In genomic region chr15:31338879-31339557, GRCh38 we compare ENCODE assay signal across 7 cellular contexts. TPM values are rescaled to one million over a fixed set of nuclear protein-coding genes. Genes with fewer than 3 reads are reported as not detected.
A peak's percentile ranks its signal among the peaks of the same experiment; 100 is the strongest.
DNase-seq lines count a peak whose midpoint lies in the region; ATAC-seq and TF ChIP-seq lines count a peak whose summit lies in the region.

No MANE protein-coding gene starts in this region.

- H3K27ac ChIP-seq in right atrium auricular region (peak overlapping the region; percentile 99 to 100), skin epidermis (peak overlapping the region in 20 of 21 experiments; percentile 48 to 90 (median 78))

- H3K4me3 ChIP-seq in H7 (ENCODE audit: insufficient read depth, low read depth, low read length), result no peak overlapping the region
- H3K4me3 ChIP-seq in right atrium auricular region, result peak overlapping the region in 1 of 2 donors; percentile 8
- no peak overlapping the region for H3K4me3 ChIP-seq in skin epidermis

- peaks cover 0 to 100% of the 10 kb centered on the region in 2 donors for H3K4me1 ChIP-seq in right atrium auricular region

- DNase-seq in H7 (peak; percentile 72), NCI-H146 (lab: John Stamatoyannopoulos, UW) (peak; percentile 44), right atrium auricular region (ENCODE audit: low spot score) (peak; percentile 89), NCI-H1930 (lab: John Stamatoyannopoulos, UW) (no peak)
- DNase-seq in activated naive CD8-positive, alpha-beta T cell treated with anti-CD3 and anti-CD28 coated beads, Interleukin-2, amount 50 U/mL, for 24 hours, result peak; percentile 67

- peaks cover 2% of the 10 kb centered on the region for H3K36me3 Mint-ChIP-seq in activated naive CD8-positive, alpha-beta T cell treated with anti-CD3 and anti-CD28 coated beads, Interleukin-2, amount 50 U/mL, for 24 hours (ENCODE audit: low read depth)

- peak overlapping the region; percentile 81 for H3K27ac Mint-ChIP-seq in activated naive CD8-positive, alpha-beta T cell treated with anti-CD3 and anti-CD28 coated beads, Interleukin-2, amount 50 U/mL, for 24 hours

- H3K27me3 Mint-ChIP-seq in activated naive CD8-positive, alpha-beta T cell treated with anti-CD3 and anti-CD28 coated beads, Interleukin-2, amount 50 U/mL, for 24 hours, result no peaks in the 10 kb centered on the region

- no peaks in the 10 kb centered on the region; the same call in 1 of the 2 replicates for H3K36me3 ChIP-seq in H7 (replicated peaks; ENCODE audit: control insufficient read depth, insufficient read depth, low read length)
- no peaks in the 10 kb centered on the region for H3K36me3 ChIP-seq in right atrium auricular region

- H3K4me1 Mint-ChIP-seq in activated naive CD8-positive, alpha-beta T cell treated with anti-CD3 and anti-CD28 coated beads, Interleukin-2, amount 50 U/mL, for 24 hours, result peaks cover 97% of the 10 kb centered on the region

- no peaks in the 10 kb centered on the region for H3K9me3 ChIP-seq in right atrium auricular region

- ATAC-seq in activated naive CD8-positive, alpha-beta T cell treated with anti-CD3 and anti-CD28 coated beads, Interleukin-2, amount 50 U/mL, for 24 hours, result peak; percentile 55

- TF ChIP-seq CTCF in GM12872 (IDR thresholded peaks at IDR 0.05; ENCODE audit: insufficient read depth, low read depth, low read length) (peak; percentile 7; the same call in 1 of the 3 replicates), right atrium auricular region (IDR thresholded peaks at IDR 0.05) (no peak)

- H3K4me3 Mint-ChIP-seq in activated naive CD8-positive, alpha-beta T cell treated with anti-CD3 and anti-CD28 coated beads, Interleukin-2, amount 50 U/mL, for 24 hours, result peak overlapping the region; percentile 59

- no peaks in the 10 kb centered on the region for H3K27me3 ChIP-seq in H7 (ENCODE audit: control insufficient read depth, insufficient read depth, low read length)
- H3K27me3 ChIP-seq in right atrium auricular region, result no peaks in the 10 kb centered on the region

- H3K9me3 Mint-ChIP-seq in activated naive CD8-positive, alpha-beta T cell treated with anti-CD3 and anti-CD28 coated beads, Interleukin-2, amount 50 U/mL, for 24 hours, result no peaks in the 10 kb centered on the region

RNA-seq across cellular contexts. Expression of gene KLF13, which starts 12.4 kb away (rescaled TPM):
- total RNA-seq in H7 (2014; rRNA removed; shearing (Covaris generic)), result 29.5 and 36.5 TPM in 2 replicates
- total RNA-seq in right atrium auricular region, result 10 to 100 TPM; 52.8 to 54.6 TPM

Comparison
In these comparisons a context has a peak if more than half of its experiments do, and no peak if none do; other contexts are left out.
1. DNase-seq: peak in H7 (single experiment), NCI-H146 (single experiment), activated naive CD8-positive, alpha-beta T cell treated with anti-CD3 and anti-CD28 coated beads, Interleukin-2, amount 50 U/mL, for 24 hours (single experiment) and right atrium auricular region (single experiment); none in NCI-H1930 (0 of 2).